Comparison of ENCODE assay signal across 8 cellular contexts in genomic region chr5:27472000-27472763, GRCh38.
DNase-seq lines count a peak whose midpoint lies in the region; ATAC-seq, FAIRE-seq and TF ChIP-seq lines count a peak whose summit lies in the region.

No MANE protein-coding gene starts in this region.

- DNase-seq in BJ (ENCODE audit: low read depth) (peak; percentile 9), RWPE1 (ENCODE audit: low spot score) (peak; percentile 15), GM19239 (ENCODE audit: insufficient read length, low spot score) (no peak), dorsolateral prefrontal cortex (no peak)
- no peak for DNase-seq in activated T-cell treated with anti-CD3 and anti-CD28 coated beads, Interleukin-2, amount 50 U/mL, for 4 hours

- no peaks in the 10 kb centered on the region for H3K36me3 Mint-ChIP-seq in activated T-cell treated with anti-CD3 and anti-CD28 coated beads, Interleukin-2, amount 50 U/mL, for 4 hours (ENCODE audit: insufficient read depth)

- H3K4me3 ChIP-seq in BJ (ENCODE audit: low read depth, low read length) (peak overlapping the region; percentile 25), iPS-18a (ENCODE audit: low read length) (peak overlapping the region; percentile 87), dorsolateral prefrontal cortex (no peak overlapping the region)

- peak overlapping the region; percentile 22; the same call in 1 of the 2 replicates for H3K27ac ChIP-seq in RWPE1
- peak overlapping the region; percentile 93 for H3K27ac ChIP-seq in iPS-18a (ENCODE audit: low read length)
- no peak overlapping the region for H3K27ac ChIP-seq in dorsolateral prefrontal cortex

- no peaks in the 10 kb centered on the region for H3K27me3 Mint-ChIP-seq in activated T-cell treated with anti-CD3 and anti-CD28 coated beads, Interleukin-2, amount 50 U/mL, for 4 hours (ENCODE audit: low read depth)

- H3K9ac ChIP-seq in iPS-18a (ENCODE audit: low read length) = peak overlapping the region; percentile 99

- peak; percentile 92 for ATAC-seq in GM18861 (IDR thresholded peaks at IDR 0.05; ENCODE audit: unreplicated experiment)
- ATAC-seq in HG03025 (IDR thresholded peaks at IDR 0.05; ENCODE audit: low FRiP score, unreplicated experiment) = peak; percentile 89
- no peak for ATAC-seq in activated T-cell treated with anti-CD3 and anti-CD28 coated beads, Interleukin-2, amount 50 U/mL, for 4 hours

- peaks cover 16% of the 10 kb centered on the region for H3K9me3 ChIP-seq in iPS-18a (ENCODE audit: control insufficient read depth, low read depth, low read length)

- H3K4me3 Mint-ChIP-seq in activated T-cell treated with anti-CD3 and anti-CD28 coated beads, Interleukin-2, amount 50 U/mL, for 4 hours = no peak overlapping the region

- H3K27me3 ChIP-seq in BJ (ENCODE audit: control insufficient read depth, insufficient read depth, low read length) (no peaks in the 10 kb centered on the region), iPS-18a (ENCODE audit: control insufficient read depth, insufficient read depth, low read length) (no peaks in the 10 kb centered on the region), dorsolateral prefrontal cortex (no peaks in the 10 kb centered on the region)

- intact Hi-C loops in dorsolateral prefrontal cortex (cut with DNase I) = no loop called here

- FAIRE-seq in GM19239 (lab: Jason Lieb, UNC) = no peak

- no peaks in the 10 kb centered on the region for H3K4me1 Mint-ChIP-seq in activated T-cell treated with anti-CD3 and anti-CD28 coated beads, Interleukin-2, amount 50 U/mL, for 4 hours (ENCODE audit: low read depth)

- peaks cover 23% of the 10 kb centered on the region for H3K9me3 Mint-ChIP-seq in activated T-cell treated with anti-CD3 and anti-CD28 coated beads, Interleukin-2, amount 50 U/mL, for 4 hours

- CTCF ChIA-PET in BJ (lab: Yijun Ruan, JAX) = no interaction called here
- CTCF ChIA-PET in RWPE1 (lab: Yijun Ruan, JAX) = interaction anchor here (0.6 kb wide), 2 partner anchors 187 to 267 kb away, joined by 3 read pairs; no protein-coding TSS in a partner anchor

- TF ChIP-seq CTCF in BJ (IDR thresholded peaks at IDR 0.05; ENCODE audit: insufficient read depth, low read depth, low read length) (no peak), RWPE1 (conservative IDR thresholded peaks at IDR 0.05; ENCODE audit: low read depth) (no peak), dorsolateral prefrontal cortex (IDR thresholded peaks at IDR 0.05 in 54 of 56, conservative IDR thresholded peaks at IDR 0.05 in 2 of 56; ENCODE audit: low read depth in 1 of 56, partially characterized antibody in 56 of 56) (no peak)

- POLR2A ChIA-PET in BJ (lab: Charles Lee) (no interaction called here), RWPE1 (lab: Yijun Ruan, JAX; ENCODE audit: low non-redundant PET) (no interaction called here)

- no peaks in the 10 kb centered on the region for H3K36me3 ChIP-seq in BJ (ENCODE audit: control insufficient read depth, insufficient read depth, low read length)
- H3K36me3 ChIP-seq in iPS-18a (ENCODE audit: control insufficient read depth, low read depth, low read length) = peaks cover 24% of the 10 kb centered on the region

- H3K4me1 ChIP-seq in iPS-18a (ENCODE audit: control insufficient read depth, low read depth, low read length) = peaks cover 9% of the 10 kb centered on the region

Comparison
In these comparisons a context has a peak if more than half of its experiments do, and no peak if none do; other contexts are left out.
1. DNase-seq: peak in BJ (single experiment) and RWPE1 (single experiment); none in GM19239 (single experiment), activated T-cell treated with anti-CD3 and anti-CD28 coated beads, Interleukin-2, amount 50 U/mL, for 4 hours (single experiment) and dorsolateral prefrontal cortex (0 of 10).
2. H3K4me3 ChIP-seq: peak in BJ (single experiment) and iPS-18a (single experiment); none in dorsolateral prefrontal cortex (0 of 59).
3. ATAC-seq: peak in GM18861 (single experiment) and HG03025 (single experiment); none in activated T-cell treated with anti-CD3 and anti-CD28 coated beads, Interleukin-2, amount 50 U/mL, for 4 hours (0 of 2).
4. H3K27ac ChIP-seq: peak in RWPE1 (single experiment) and iPS-18a (single experiment); none in dorsolateral prefrontal cortex (0 of 59).